33 cellular contexts compared by ENCODE assay signal in the genomic region with DNA sequence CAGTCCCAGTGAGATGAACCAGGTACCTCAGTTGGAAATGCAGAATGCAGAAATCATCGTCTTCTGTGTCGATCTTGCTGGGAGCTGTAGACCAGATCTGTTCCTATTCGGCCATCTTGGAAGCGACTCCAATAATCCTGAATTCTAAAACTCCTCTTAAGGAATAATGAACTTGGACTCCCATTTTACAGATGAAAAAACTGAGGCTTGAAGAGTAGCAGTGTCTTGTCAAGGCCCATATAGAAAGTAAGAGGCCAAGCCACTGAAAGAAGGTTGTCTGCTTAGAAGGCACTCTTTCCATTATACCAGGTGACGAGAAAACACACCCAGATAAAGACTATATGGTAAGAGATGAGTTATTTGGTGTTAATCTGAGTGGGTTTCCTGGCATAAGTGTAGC.
"Had no signal": no experiment of that assay in that cellular context is flagged by ENCODE, and none has a peak within 500 bp of the region (broad histone marks: within the 10 kb centered on the region; RNA-seq: fewer than 3 reads in every experiment).

No MANE protein-coding gene starts in this region.

- FAIRE-seq: astrocyte, bronchial epithelial cell had no signal

- ATAC-seq: activated naive CD4-positive, alpha-beta T cell treated with anti-CD3 and anti-CD28 coated beads, Interleukin-2, amount 50 U/mL, for 72 hours; activated naive CD8-positive, alpha-beta T cell treated with anti-CD3 and anti-CD28 coated beads, Interleukin-2, amount 50 U/mL, for 24 hours; activated T-cell treated with anti-CD3 and anti-CD28 coated beads, Interleukin-2, amount 50 U/mL, for 4 hours; activated T-cell treated with anti-CD3 and anti-CD28 coated beads, Interleukin-2, amount 50 U/mL, for 72 hours; activated T-helper 17 cell treated with anti-CD3 and anti-CD28 coated beads, Interleukin-2, amount 50 U/mL, for 72 hours; body of pancreas had no signal

- H3K4me3 ChIP-seq: adrenal gland, ascending aorta, body of pancreas, breast epithelium, cardiac muscle cell had no signal

- H3K9me3 ChIP-seq: adrenal gland, ascending aorta, body of pancreas, breast epithelium had no signal

- H3K4me1 ChIP-seq: ascending aorta, breast epithelium had no signal

- H3K27ac ChIP-seq: adrenal gland, ascending aorta, body of pancreas, brain microvascular endothelial cell, breast epithelium, cardiac muscle cell had no signal

- H3K36me3 ChIP-seq: adrenal gland, ascending aorta, brain microvascular endothelial cell, breast epithelium, cardiac muscle cell had no signal

- DNase-seq: activated effector memory CD4-positive, alpha-beta T cell treated with anti-CD3 and anti-CD28 coated beads, Interleukin-2, amount 50 U/mL, for 16 hours; activated effector memory CD4-positive, alpha-beta T cell treated with Interleukin-2 at 50 U/mL for 16 hours; activated gamma-delta T cell; activated gamma-delta T cell treated with Interleukin-2 at 50 U/mL for 16 hours; activated naive CD4-positive, alpha-beta T cell; activated naive CD4-positive, alpha-beta T cell treated with anti-CD3 and anti-CD28 coated beads for 36 hours; activated naive CD4-positive, alpha-beta T cell treated with anti-CD3 and anti-CD28 coated beads, Interleukin-2, amount 10 ng/mL, durations not matched to agents 7 days and 5 days; activated naive CD4-positive, alpha-beta T cell treated with anti-CD3 and anti-CD28 coated beads, Interleukin-2, amount 50 U/mL, for 16 hours; activated naive CD4-positive, alpha-beta T cell treated with Interleukin-2 at 50 U/mL for 16 hours; activated naive CD8-positive, alpha-beta T cell treated with anti-CD3 and anti-CD28 coated beads for 36 hours; activated naive CD8-positive, alpha-beta T cell treated with anti-CD3 and anti-CD28 coated beads, Interleukin-2, amount 10 ng/mL, durations not matched to agents 7 days and 5 days; activated naive CD8-positive, alpha-beta T cell treated with anti-CD3 and anti-CD28 coated beads, Interleukin-2, amount 50 U/mL, for 24 hours; activated T-cell treated with anti-CD3 and anti-CD28 coated beads, Interleukin-2, amount 50 U/mL, for 1 hour; activated T-cell treated with anti-CD3 and anti-CD28 coated beads, Interleukin-2, amount 50 U/mL, for 24 hours; activated T-cell treated with anti-CD3 and anti-CD28 coated beads, Interleukin-2, amount 50 U/mL, for 4 hours; activated T-cell treated with anti-CD3 and anti-CD28 coated beads, Interleukin-2, amount 50 U/mL, for 48 hours; activated T-cell treated with anti-CD3 and anti-CD28 coated beads, Interleukin-2, amount 50 U/mL, for 72 hours; adrenal gland; amniotic stem cell; anterior cingulate cortex; aorta; body of pancreas; brain microvascular endothelial cell; caudate nucleus; central memory CD4-positive, alpha-beta T cell; cerebellar nuclear complex had no signal

- H3K27me3 ChIP-seq: adrenal gland, ascending aorta, body of pancreas, brain microvascular endothelial cell, breast epithelium, cardiac muscle cell had no signal
